Comparison of ENCODE assay signal across 1 cellular context in the genomic region with DNA sequence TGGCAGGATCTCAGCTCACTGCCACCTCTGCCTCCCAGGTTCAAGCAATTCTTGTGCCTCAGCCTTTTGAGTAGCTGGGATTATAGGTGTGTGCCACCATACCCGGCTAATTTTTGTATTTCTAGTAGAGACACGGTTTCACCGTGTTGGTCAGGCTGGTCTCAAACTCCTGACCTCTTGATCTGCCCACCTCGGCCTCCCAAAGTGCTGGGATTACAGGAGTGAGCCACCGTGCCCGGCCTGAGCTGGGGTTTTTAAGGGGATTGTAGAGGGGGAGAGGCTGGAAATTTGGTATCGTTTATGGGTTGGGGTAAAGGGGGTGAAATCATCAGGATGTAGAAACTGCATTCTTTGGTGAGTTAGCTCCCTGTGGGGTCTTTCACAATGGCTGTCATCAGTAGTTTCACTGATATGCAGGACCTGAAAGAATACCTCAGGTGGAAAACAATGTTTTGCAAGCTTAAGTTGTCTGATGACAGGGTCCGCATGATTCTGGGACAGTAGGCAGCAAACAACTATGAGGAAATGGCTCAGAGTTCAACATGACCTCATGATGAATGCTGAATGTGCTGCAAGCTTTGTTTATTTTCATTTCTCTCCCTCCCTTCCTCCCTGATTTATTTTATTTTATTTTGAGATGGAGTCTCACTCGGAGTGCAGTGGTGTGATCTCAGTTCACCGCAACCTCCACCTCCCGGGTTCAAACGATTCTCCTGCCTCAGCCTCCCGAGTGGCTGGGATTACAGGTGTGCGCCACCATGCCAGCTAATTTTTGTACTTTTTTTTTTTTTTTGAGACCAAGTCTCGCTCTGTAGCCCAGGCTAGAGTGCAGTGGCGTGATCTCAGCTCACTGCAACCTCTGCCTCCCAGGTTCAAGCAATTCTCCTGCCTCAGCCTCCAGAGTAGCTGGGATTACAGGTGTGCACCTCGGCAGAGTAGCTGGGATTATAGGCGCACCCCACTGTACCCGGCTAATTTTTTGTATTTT.
TF ChIP-seq lines count a peak whose summit lies in the region.
"Not testable (repeated sequence)": the region's sequence is repeated elsewhere in the genome, so short reads cannot be mapped to it uniquely, and the experiment has no call there.

No MANE protein-coding gene starts in this region.

TF ChIP-seq in HepG2, 621 proteins besides CTCF, POLR2A, EP300 and RAD21 (continued from another document and continues in another):
- TF ChIP-seq, protein P1, sequence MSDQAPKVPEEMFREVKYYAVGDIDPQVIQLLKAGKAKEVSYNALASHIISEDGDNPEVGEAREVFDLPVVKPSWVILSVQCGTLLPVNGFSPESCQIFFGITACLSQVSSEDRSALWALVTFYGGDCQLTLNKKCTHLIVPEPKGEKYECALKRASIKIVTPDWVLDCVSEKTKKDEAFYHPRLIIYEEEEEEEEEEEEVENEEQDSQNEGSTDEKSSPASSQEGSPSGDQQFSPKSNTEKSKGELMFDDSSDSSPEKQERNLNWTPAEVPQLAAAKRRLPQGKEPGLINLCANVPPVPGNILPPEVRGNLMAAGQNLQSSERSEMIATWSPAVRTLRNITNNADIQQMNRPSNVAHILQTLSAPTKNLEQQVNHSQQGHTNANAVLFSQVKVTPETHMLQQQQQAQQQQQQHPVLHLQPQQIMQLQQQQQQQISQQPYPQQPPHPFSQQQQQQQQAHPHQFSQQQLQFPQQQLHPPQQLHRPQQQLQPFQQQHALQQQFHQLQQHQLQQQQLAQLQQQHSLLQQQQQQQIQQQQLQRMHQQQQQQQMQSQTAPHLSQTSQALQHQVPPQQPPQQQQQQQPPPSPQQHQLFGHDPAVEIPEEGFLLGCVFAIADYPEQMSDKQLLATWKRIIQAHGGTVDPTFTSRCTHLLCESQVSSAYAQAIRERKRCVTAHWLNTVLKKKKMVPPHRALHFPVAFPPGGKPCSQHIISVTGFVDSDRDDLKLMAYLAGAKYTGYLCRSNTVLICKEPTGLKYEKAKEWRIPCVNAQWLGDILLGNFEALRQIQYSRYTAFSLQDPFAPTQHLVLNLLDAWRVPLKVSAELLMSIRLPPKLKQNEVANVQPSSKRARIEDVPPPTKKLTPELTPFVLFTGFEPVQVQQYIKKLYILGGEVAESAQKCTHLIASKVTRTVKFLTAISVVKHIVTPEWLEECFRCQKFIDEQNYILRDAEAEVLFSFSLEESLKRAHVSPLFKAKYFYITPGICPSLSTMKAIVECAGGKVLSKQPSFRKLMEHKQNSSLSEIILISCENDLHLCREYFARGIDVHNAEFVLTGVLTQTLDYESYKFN (CRISPR knock-in tag; conservative IDR thresholded peaks at IDR 0.05), result peak; percentile 89
- TF ChIP-seq, protein P2, sequence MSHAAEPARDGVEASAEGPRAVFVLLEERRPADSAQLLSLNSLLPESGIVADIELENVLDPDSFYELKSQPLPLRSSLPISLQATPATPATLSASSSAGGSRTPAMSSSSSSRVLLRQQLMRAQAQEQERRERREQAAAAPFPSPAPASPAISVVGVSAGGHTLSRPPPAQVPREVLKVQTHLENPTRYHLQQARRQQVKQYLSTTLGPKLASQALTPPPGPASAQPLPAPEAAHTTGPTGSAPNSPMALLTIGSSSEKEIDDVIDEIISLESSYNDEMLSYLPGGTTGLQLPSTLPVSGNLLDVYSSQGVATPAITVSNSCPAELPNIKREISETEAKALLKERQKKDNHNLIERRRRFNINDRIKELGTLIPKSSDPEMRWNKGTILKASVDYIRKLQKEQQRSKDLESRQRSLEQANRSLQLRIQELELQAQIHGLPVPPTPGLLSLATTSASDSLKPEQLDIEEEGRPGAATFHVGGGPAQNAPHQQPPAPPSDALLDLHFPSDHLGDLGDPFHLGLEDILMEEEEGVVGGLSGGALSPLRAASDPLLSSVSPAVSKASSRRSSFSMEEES (CRISPR knock-in tag; IDR thresholded peaks at IDR 0.05), result peak; percentile 98
- peak; percentile 93 for TF ChIP-seq SOX5 (CRISPR knock-in tag; IDR thresholded peaks at IDR 0.05; ENCODE audit: borderline replicate concordance)
- TF ChIP-seq PITX1 (CRISPR knock-in tag; IDR thresholded peaks at IDR 0.05), result peak; percentile 52; the same call in 1 of the 2 replicates
- peak; percentile 44; the same call in 1 of the 2 replicates for TF ChIP-seq BCL6 (CRISPR knock-in tag; IDR thresholded peaks at IDR 0.05)
- TF ChIP-seq, protein P3, sequence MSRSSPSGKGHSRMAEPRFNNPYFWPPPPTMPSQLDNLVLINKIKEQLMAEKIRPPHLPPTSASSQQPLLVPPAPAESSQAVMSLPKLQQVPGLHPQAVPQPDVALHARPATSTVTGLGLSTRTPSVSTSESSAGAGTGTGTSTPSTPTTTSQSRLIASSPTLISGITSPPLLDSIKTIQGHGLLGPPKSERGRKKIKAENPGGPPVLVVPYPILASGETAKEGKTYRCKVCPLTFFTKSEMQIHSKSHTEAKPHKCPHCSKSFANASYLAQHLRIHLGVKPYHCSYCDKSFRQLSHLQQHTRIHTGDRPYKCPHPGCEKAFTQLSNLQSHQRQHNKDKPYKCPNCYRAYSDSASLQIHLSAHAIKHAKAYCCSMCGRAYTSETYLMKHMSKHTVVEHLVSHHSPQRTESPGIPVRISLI (CRISPR knock-in tag; IDR thresholded peaks at IDR 0.05; ENCODE audit: borderline replicate concordance), result peak; percentile 46; the same call in 1 of the 2 replicates
- peak; percentile 88 for TF ChIP-seq MED1 (CRISPR knock-in tag; IDR thresholded peaks at IDR 0.05)
- TF ChIP-seq, protein P4, sequence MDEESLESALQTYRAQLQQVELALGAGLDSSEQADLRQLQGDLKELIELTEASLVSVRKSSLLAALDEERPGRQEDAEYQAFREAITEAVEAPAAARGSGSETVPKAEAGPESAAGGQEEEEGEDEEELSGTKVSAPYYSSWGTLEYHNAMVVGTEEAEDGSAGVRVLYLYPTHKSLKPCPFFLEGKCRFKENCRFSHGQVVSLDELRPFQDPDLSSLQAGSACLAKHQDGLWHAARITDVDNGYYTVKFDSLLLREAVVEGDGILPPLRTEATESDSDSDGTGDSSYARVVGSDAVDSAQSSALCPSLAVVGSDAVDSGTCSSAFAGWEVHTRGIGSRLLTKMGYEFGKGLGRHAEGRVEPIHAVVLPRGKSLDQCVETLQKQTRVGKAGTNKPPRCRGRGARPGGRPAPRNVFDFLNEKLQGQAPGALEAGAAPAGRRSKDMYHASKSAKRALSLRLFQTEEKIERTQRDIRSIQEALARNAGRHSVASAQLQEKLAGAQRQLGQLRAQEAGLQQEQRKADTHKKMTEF (CRISPR knock-in tag; IDR thresholded peaks at IDR 0.05), result peak; percentile 79
- TF ChIP-seq MEIS2 (CRISPR knock-in tag; IDR thresholded peaks at IDR 0.05), result peak; percentile 29; the same call in 1 of the 2 replicates
- TF ChIP-seq SOX6, NONO (IDR thresholded peaks at IDR 0.05): not testable (repeated sequence)
- TF ChIP-seq SOX6 (CRISPR knock-in tag; IDR thresholded peaks at IDR 0.05), result peak; percentile 96
- TF ChIP-seq, protein P5, sequence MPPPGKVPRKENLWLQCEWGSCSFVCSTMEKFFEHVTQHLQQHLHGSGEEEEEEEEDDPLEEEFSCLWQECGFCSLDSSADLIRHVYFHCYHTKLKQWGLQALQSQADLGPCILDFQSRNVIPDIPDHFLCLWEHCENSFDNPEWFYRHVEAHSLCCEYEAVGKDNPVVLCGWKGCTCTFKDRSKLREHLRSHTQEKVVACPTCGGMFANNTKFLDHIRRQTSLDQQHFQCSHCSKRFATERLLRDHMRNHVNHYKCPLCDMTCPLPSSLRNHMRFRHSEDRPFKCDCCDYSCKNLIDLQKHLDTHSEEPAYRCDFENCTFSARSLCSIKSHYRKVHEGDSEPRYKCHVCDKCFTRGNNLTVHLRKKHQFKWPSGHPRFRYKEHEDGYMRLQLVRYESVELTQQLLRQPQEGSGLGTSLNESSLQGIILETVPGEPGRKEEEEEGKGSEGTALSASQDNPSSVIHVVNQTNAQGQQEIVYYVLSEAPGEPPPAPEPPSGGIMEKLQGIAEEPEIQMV (CRISPR knock-in tag; IDR thresholded peaks at IDR 0.05; ENCODE audit: low read depth), result 0 out of 2 replicates have a peak, but pooled peaks have one; percentile 60
- TF ChIP-seq SMC3 (IDR thresholded peaks at IDR 0.05; ENCODE audit: low read length), result peak; percentile 26; the same call in 1 of the 2 replicates
- TF ChIP-seq, protein P6, sequence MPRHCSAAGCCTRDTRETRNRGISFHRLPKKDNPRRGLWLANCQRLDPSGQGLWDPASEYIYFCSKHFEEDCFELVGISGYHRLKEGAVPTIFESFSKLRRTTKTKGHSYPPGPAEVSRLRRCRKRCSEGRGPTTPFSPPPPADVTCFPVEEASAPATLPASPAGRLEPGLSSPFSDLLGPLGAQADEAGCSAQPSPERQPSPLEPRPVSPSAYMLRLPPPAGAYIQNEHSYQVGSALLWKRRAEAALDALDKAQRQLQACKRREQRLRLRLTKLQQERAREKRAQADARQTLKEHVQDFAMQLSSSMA (CRISPR knock-in tag; IDR thresholded peaks at IDR 0.05), result peak; percentile 73; the same call in 1 of the 2 replicates
- TF ChIP-seq HNRNPK (IDR thresholded peaks at IDR 0.05; ENCODE audit: low read depth, low read length, poor library complexity, severe bottlenecking), result peak; percentile 47
- TF ChIP-seq KLF6 (CRISPR knock-in tag; IDR thresholded peaks at IDR 0.05), result peak; percentile 64; the same call in 1 of the 2 replicates
- peak; percentile 90 for TF ChIP-seq FOSL2 (CRISPR knock-in tag; IDR thresholded peaks at IDR 0.05)
- TF ChIP-seq JUND (CRISPR knock-in tag; IDR thresholded peaks at IDR 0.05), result peak; percentile 79; the same call in 1 of the 2 replicates
- TF ChIP-seq ZNF34 (CRISPR knock-in tag; IDR thresholded peaks at IDR 0.05; ENCODE audit: borderline replicate concordance), result 0 out of 2 replicates have a peak, but pooled peaks have one; percentile 7
- TF ChIP-seq ZNF3 (CRISPR knock-in tag; IDR thresholded peaks at IDR 0.05), result peak; percentile 48; the same call in 1 of the 2 replicates
- TF ChIP-seq, protein P7, sequence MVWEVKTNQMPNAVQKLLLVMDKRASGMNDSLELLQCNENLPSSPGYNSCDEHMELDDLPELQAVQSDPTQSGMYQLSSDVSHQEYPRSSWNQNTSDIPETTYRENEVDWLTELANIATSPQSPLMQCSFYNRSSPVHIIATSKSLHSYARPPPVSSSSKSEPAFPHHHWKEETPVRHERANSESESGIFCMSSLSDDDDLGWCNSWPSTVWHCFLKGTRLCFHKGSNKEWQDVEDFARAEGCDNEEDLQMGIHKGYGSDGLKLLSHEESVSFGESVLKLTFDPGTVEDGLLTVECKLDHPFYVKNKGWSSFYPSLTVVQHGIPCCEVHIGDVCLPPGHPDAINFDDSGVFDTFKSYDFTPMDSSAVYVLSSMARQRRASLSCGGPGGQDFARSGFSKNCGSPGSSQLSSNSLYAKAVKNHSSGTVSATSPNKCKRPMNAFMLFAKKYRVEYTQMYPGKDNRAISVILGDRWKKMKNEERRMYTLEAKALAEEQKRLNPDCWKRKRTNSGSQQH (CRISPR knock-in tag; IDR thresholded peaks at IDR 0.05; ENCODE audit: low read depth), result 0 out of 2 replicates have a peak, but pooled peaks have one; percentile 34
- TF ChIP-seq HOXA3 (CRISPR knock-in tag; IDR thresholded peaks at IDR 0.05), result peak; percentile 55
- TF ChIP-seq, protein P8, sequence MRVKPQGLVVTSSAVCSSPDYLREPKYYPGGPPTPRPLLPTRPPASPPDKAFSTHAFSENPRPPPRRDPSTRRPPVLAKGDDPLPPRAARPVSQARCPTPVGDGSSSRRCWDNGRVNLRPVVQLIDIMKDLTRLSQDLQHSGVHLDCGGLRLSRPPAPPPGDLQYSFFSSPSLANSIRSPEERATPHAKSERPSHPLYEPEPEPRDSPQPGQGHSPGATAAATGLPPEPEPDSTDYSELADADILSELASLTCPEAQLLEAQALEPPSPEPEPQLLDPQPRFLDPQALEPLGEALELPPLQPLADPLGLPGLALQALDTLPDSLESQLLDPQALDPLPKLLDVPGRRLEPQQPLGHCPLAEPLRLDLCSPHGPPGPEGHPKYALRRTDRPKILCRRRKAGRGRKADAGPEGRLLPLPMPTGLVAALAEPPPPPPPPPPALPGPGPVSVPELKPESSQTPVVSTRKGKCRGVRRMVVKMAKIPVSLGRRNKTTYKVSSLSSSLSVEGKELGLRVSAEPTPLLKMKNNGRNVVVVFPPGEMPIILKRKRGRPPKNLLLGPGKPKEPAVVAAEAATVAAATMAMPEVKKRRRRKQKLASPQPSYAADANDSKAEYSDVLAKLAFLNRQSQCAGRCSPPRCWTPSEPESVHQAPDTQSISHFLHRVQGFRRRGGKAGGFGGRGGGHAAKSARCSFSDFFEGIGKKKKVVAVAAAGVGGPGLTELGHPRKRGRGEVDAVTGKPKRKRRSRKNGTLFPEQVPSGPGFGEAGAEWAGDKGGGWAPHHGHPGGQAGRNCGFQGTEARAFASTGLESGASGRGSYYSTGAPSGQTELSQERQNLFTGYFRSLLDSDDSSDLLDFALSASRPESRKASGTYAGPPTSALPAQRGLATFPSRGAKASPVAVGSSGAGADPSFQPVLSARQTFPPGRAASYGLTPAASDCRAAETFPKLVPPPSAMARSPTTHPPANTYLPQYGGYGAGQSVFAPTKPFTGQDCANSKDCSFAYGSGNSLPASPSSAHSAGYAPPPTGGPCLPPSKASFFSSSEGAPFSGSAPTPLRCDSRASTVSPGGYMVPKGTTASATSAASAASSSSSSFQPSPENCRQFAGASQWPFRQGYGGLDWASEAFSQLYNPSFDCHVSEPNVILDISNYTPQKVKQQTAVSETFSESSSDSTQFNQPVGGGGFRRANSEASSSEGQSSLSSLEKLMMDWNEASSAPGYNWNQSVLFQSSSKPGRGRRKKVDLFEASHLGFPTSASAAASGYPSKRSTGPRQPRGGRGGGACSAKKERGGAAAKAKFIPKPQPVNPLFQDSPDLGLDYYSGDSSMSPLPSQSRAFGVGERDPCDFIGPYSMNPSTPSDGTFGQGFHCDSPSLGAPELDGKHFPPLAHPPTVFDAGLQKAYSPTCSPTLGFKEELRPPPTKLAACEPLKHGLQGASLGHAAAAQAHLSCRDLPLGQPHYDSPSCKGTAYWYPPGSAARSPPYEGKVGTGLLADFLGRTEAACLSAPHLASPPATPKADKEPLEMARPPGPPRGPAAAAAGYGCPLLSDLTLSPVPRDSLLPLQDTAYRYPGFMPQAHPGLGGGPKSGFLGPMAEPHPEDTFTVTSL (CRISPR knock-in tag; IDR thresholded peaks at IDR 0.05; ENCODE audit: borderline replicate concordance), result peak; percentile 44; the same call in 1 of the 2 replicates
- peak; percentile 76; the same call in 1 of the 2 replicates for TF ChIP-seq ZNF292 (CRISPR knock-in tag; IDR thresholded peaks at IDR 0.05; ENCODE audit: borderline replicate concordance, low read depth)
- peak; percentile 95 for TF ChIP-seq ATF7 (IDR thresholded peaks at IDR 0.05)
- peak; percentile 97 for TF ChIP-seq ATF7 (CRISPR knock-in tag; IDR thresholded peaks at IDR 0.05)
- TF ChIP-seq MIER3 (CRISPR knock-in tag; IDR thresholded peaks at IDR 0.05; ENCODE audit: borderline replicate concordance), result peak; percentile 53; the same call in 1 of the 2 replicates
- 0 out of 2 replicates have a peak, but pooled peaks have one; percentile 44 for TF ChIP-seq ELF1 (CRISPR knock-in tag; IDR thresholded peaks at IDR 0.05)
- TF ChIP-seq NONO (CRISPR knock-in tag; conservative IDR thresholded peaks at IDR 0.05), result peak; percentile 50; the same call in 1 of the 2 replicates
- peak; percentile 65 for TF ChIP-seq RARA (CRISPR knock-in tag; IDR thresholded peaks at IDR 0.05)
- 0 out of 2 replicates have a peak, but pooled peaks have one; percentile 41 for TF ChIP-seq ZNF350 (CRISPR knock-in tag; IDR thresholded peaks at IDR 0.05; ENCODE audit: borderline replicate concordance, low read depth)
- TF ChIP-seq ZBTB7B (CRISPR knock-in tag; IDR thresholded peaks at IDR 0.05), result peak; percentile 31; the same call in 1 of the 2 replicates
- peak; percentile 90 for TF ChIP-seq FOXA3 (CRISPR knock-in tag; IDR thresholded peaks at IDR 0.05)
- TF ChIP-seq ZFP37 (CRISPR knock-in tag; IDR thresholded peaks at IDR 0.05; ENCODE audit: borderline replicate concordance), result peak; percentile 31; the same call in 1 of the 2 replicates
- TF ChIP-seq SOX13 (IDR thresholded peaks at IDR 0.05), result peak; percentile 68
- peak in 1 of 2 experiments; percentile 90; a peak in 2 of 4 replicates for TF ChIP-seq SOX13 (CRISPR knock-in tag; conservative IDR thresholded peaks at IDR 0.05 in 1 of 2, IDR thresholded peaks at IDR 0.05 in 1 of 2)
- TF ChIP-seq, protein P9, sequence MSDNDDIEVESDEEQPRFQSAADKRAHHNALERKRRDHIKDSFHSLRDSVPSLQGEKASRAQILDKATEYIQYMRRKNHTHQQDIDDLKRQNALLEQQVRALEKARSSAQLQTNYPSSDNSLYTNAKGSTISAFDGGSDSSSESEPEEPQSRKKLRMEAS (IDR thresholded peaks at IDR 0.05), result peak; percentile 52; the same call in 1 of the 2 replicates
